In the genomic region with DNA sequence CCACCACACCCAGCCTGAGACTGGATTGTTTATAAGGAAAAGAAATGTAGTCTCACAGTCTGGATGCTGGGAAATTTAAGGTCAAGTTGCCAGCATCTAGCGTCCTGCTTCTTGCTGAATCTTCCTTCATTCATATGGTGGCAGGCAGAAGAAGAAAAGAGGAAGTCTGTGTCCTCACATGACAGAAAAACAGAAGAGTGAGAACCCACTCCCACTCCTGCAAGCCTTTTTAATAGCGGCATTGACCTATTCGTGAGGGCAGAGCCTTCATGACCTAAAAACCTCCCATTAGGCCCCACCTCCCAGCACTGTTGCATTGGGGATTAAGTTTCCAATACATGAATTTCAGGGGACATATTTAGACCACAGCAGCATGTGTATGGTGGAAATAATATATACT, we compare ENCODE assay signal across 16 cellular contexts.
"Had no signal": no experiment of that assay in that cellular context is flagged by ENCODE, and none has a peak within 500 bp of the region (broad histone marks: within the 10 kb centered on the region; RNA-seq: fewer than 3 reads in every experiment).

No MANE protein-coding gene starts in this region.

- ATAC-seq: esophagus mucosa; gastrocnemius medialis; pancreas; right cardiac atrium; stimulated activated naive CD8-positive, alpha-beta T cell treated with anti-CD3 and anti-CD28 coated beads, Interleukin-15, Interleukin-2, amounts not matched to agents 100 U/mL and 50 U/mL, for 24 hours had no signal

- DNase-seq: cortex of kidney; dorsolateral prefrontal cortex; effector memory CD4-positive, alpha-beta T cell; gastrocnemius medialis; glutamatergic neuron; islet precursor cell; left ventricle myocardium inferior; mesendoderm; naive B cell; occipital lobe; pancreas; right cardiac atrium; stimulated activated CD4-positive, alpha-beta T cell treated with anti-CD3 and anti-CD28 coated beads, Interleukin-2, amount 100 ng/mL, for 48 hours; stimulated activated naive CD8-positive, alpha-beta T cell treated with anti-CD3 and anti-CD28 coated beads, Interleukin-15, Interleukin-2, amounts not matched to agents 100 U/mL and 50 U/mL, for 24 hours; thyroid gland had no signal
